ENCODE assay signal across 8 cellular contexts in genomic region chr11:116193321-116194114, GRCh38.
DNase-seq lines count a peak whose midpoint lies in the region; ATAC-seq and TF ChIP-seq lines count a peak whose summit lies in the region.

No MANE protein-coding gene starts in this region.

- H3K4me1 Mint-ChIP-seq in activated T-helper 2 cell treated with anti-CD3 and anti-CD28 coated beads, Interferon-gamma antibody, Interleukin-2, Interleukin-4, amounts not matched to agents 10 μg/mL and 5 μg/mL and 100 μg/mL, durations not matched to agents 14 hours and 24 hours and 36 hours (ENCODE audit: low read depth): no peaks in the 10 kb centered on the region

- peak overlapping the region; percentile 51 for H3K4me3 ChIP-seq in epithelial cell of proximal tubule (ENCODE audit: low read depth, low read length)
- H3K4me3 ChIP-seq in mucosa of descending colon: no peak overlapping the region

- no peak overlapping the region for H3K27ac Mint-ChIP-seq in activated T-helper 2 cell treated with anti-CD3 and anti-CD28 coated beads, Interferon-gamma antibody, Interleukin-2, Interleukin-4, amounts not matched to agents 10 μg/mL and 5 μg/mL and 100 μg/mL, durations not matched to agents 14 hours and 24 hours and 36 hours

- no peaks in the 10 kb centered on the region for H3K36me3 ChIP-seq in mucosa of descending colon (ENCODE audit: low read depth)

- CTCF ChIA-PET in GM10248 (lab: Yijun Ruan, JAX): no interaction called here

- H3K9me3 ChIP-seq in mucosa of descending colon: no peaks in the 10 kb centered on the region

- no peak overlapping the region for H3K4me3 Mint-ChIP-seq in activated T-helper 2 cell treated with anti-CD3 and anti-CD28 coated beads, Interferon-gamma antibody, Interleukin-2, Interleukin-4, amounts not matched to agents 10 μg/mL and 5 μg/mL and 100 μg/mL, durations not matched to agents 14 hours and 24 hours and 36 hours (ENCODE audit: low read depth)

- intact Hi-C loops in mucosa of descending colon (cut with DNase I, micrococcal nuclease): no loop called here
- intact Hi-C loops in activated T-helper 2 cell treated with anti-CD3 and anti-CD28 coated beads, Interferon-gamma antibody, Interleukin-2, Interleukin-4, amounts not matched to agents 10 μg/mL and 5 μg/mL and 100 μg/mL, durations not matched to agents 14 hours and 24 hours and 36 hours (cut with micrococcal nuclease): no loop called here

- H3K9me3 Mint-ChIP-seq in activated T-helper 2 cell treated with anti-CD3 and anti-CD28 coated beads, Interferon-gamma antibody, Interleukin-2, Interleukin-4, amounts not matched to agents 10 μg/mL and 5 μg/mL and 100 μg/mL, durations not matched to agents 14 hours and 24 hours and 36 hours: no peaks in the 10 kb centered on the region

- peaks cover 26% of the 10 kb centered on the region for H3K27me3 Mint-ChIP-seq in activated T-helper 2 cell treated with anti-CD3 and anti-CD28 coated beads, Interferon-gamma antibody, Interleukin-2, Interleukin-4, amounts not matched to agents 10 μg/mL and 5 μg/mL and 100 μg/mL, durations not matched to agents 14 hours and 24 hours and 36 hours (ENCODE audit: low read depth)

- peak; percentile 26 for DNase-seq in Ammon's horn (ENCODE audit: low spot score)
- peak; percentile 41 for DNase-seq in NCI-H2227 treated with DMSO at 0.1 percent for 48 hours (lab: John Stamatoyannopoulos, UW)
- peak; percentile 81 for DNase-seq in epithelial cell of proximal tubule (ENCODE audit: low read depth)
- DNase-seq in mucosa of descending colon: peak in 2 of 3 donors; percentile 48 to 60
- DNase-seq in NCI-H187 treated with DMSO at 0.1 percent for 48 hours (lab: John Stamatoyannopoulos, UW): no peak
- DNase-seq in activated T-helper 2 cell treated with anti-CD3 and anti-CD28 coated beads, Interferon-gamma antibody, Interleukin-2, Interleukin-4, amounts not matched to agents 10 μg/mL and 5 μg/mL and 100 μg/mL, durations not matched to agents 14 hours and 24 hours and 36 hours (ENCODE audit: low spot score): no peak
- DNase-seq in GM10248 (ENCODE audit: extremely low spot score): no peak

- ATAC-seq in mucosa of descending colon: peak; percentile 82
- ATAC-seq in HG03025 (IDR thresholded peaks at IDR 0.05; ENCODE audit: low FRiP score, unreplicated experiment): no peak

- H3K4me1 ChIP-seq in mucosa of descending colon (ENCODE audit: low read depth): peaks cover 8% of the 10 kb centered on the region

- POLR2A ChIA-PET in GM10248 (lab: Yijun Ruan, JAX): no interaction called here

- no peaks in the 10 kb centered on the region for H3K36me3 Mint-ChIP-seq in activated T-helper 2 cell treated with anti-CD3 and anti-CD28 coated beads, Interferon-gamma antibody, Interleukin-2, Interleukin-4, amounts not matched to agents 10 μg/mL and 5 μg/mL and 100 μg/mL, durations not matched to agents 14 hours and 24 hours and 36 hours (ENCODE audit: low read depth)

- TF ChIP-seq CTCF in epithelial cell of proximal tubule (conservative IDR thresholded peaks at IDR 0.05; ENCODE audit: low read depth, low read length): peak; percentile 12
- no peak for TF ChIP-seq CTCF in mucosa of descending colon (IDR thresholded peaks at IDR 0.05)
- no peak for TF ChIP-seq CTCF in GM10248 (IDR thresholded peaks at IDR 0.05; ENCODE audit: control extremely low read depth, extremely low read depth, low read depth, missing control alignments)

Comparison
In these comparisons a context has a peak if more than half of its experiments do, and no peak if none do; other contexts are left out.
1. DNase-seq: peak in Ammon's horn (single experiment), NCI-H2227 treated with DMSO at 0.1 percent for 48 hours (single experiment), epithelial cell of proximal tubule (single experiment) and mucosa of descending colon (2 of 3); none in NCI-H187 treated with DMSO at 0.1 percent for 48 hours (single experiment), activated T-helper 2 cell treated with anti-CD3 and anti-CD28 coated beads, Interferon-gamma antibody, Interleukin-2, Interleukin-4, amounts not matched to agents 10 μg/mL and 5 μg/mL and 100 μg/mL, durations not matched to agents 14 hours and 24 hours and 36 hours (single experiment) and GM10248 (single experiment).